In the genomic region with DNA sequence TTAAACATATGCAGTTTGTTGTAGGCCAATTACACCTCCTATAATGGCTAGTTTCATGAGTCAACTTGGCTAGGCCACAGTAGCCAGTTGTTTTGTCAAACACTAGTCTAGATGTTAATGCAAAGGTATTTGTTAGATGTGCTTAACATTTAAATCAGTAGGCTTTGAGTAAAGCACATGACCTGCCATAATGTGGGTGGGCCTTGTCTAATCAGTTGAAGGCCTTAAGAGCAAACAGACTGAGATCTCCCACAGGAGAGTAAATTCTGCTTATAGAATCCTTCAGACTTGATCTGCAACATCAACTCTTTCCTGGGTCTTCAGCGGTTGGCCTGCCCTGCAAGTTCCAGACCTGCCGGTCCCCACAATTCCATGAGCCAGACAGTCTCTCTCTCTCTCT, we compare ENCODE assay signal across 8 cellular contexts.
"Had no signal": no experiment of that assay in that cellular context is flagged by ENCODE, and none has a peak within 500 bp of the region (broad histone marks: within the 10 kb centered on the region; RNA-seq: fewer than 3 reads in every experiment).

No MANE protein-coding gene starts in this region.

- H3K9me3 Mint-ChIP-seq: GM23338 had no signal

- H3K4me2 ChIP-seq: GM23338, KMS-11 had no signal

- H3K27ac Mint-ChIP-seq: GM23338, HFFc6 had no signal

- H3K4me3 Mint-ChIP-seq: GM23338, HFFc6 had no signal

- DNase-seq: H7, HCEC 1CT, HFFc6, IMR-90, Karpas-422, KBM-7 had no signal

- H3K27ac ChIP-seq: KMS-11 had no signal

- ATAC-seq: GM23338 had no signal

- H2AFZ ChIP-seq: GM23338 had no signal

- H3K9ac ChIP-seq: KMS-11 had no signal
